ENCODE assay signal across 8 cellular contexts in the genomic region with DNA sequence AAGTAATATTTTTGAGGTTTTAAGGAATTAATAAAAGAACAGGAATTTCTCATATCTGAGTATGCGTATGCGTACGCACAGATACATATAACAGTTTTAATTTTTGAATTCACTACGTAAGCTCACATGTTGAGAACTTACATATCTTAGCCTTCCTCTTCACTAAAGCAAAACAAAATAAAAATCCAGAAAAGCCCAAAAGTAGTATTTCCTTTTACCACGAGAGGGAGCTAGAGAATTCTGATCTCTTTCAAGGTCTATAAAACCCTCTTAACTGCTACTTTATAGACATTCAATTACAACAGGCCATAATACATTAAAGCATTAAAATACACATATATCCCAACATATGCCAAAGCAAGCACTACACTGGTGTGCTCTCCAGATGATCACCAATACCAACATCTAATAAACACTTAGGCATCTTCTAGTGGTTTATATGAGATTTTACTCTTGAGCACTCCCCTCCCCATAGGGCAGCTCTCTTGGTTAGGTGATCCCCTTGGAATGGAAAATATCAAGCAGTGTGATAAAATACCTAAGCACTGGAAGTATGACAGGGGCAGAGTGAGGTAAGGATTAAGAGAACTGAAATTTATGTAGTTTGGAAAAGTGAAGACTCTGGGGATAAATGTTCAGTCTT.
DNase-seq lines count a peak whose midpoint lies in the region; ATAC-seq and TF ChIP-seq lines count a peak whose summit lies in the region.

No MANE protein-coding gene starts in this region.

- no peaks in the 10 kb centered on the region for H3K9me3 Mint-ChIP-seq in T-helper 2 cell treated with Interferon-gamma antibody and Interleukin-4, amounts not matched to agents 5 μg/mL and 100 μg/mL, for 36 hours
- no peaks in the 10 kb centered on the region for H3K9me3 Mint-ChIP-seq in stimulated activated memory B cell treated with anti-CD40 and anti-IgM and Interleukin-4, amounts not matched to agents 10 μg/mL and 1 μg/mL and 100 μg/mL, for 72 hours

- no peaks in the 10 kb centered on the region for H3K27me3 ChIP-seq in HCT116 (ENCODE audit: insufficient read depth, low read length)
- peaks cover 61% of the 10 kb centered on the region for H3K27me3 ChIP-seq in brain microvascular endothelial cell (replicated peaks)
- peaks cover 5 to 11% of the 10 kb centered on the region in 2 donors for H3K27me3 ChIP-seq in right lobe of liver
- H3K27me3 ChIP-seq in aorta (ENCODE audit: control insufficient read depth in 1 of 2, insufficient read depth in 2 of 2, low read length in 1 of 2) = no peaks in the 10 kb centered on the region

- POLR2A ChIA-PET in HCT116 (lab: Charles Lee) = interaction anchor here (0.9 kb wide), 1 partner anchor 70 kb away, joined by 3 read pairs; no protein-coding TSS in a partner anchor

- peaks cover 26% of the 10 kb centered on the region for H3K4me1 Mint-ChIP-seq in T-helper 2 cell treated with Interferon-gamma antibody and Interleukin-4, amounts not matched to agents 5 μg/mL and 100 μg/mL, for 36 hours (ENCODE audit: low read depth)
- no peaks in the 10 kb centered on the region for H3K4me1 Mint-ChIP-seq in stimulated activated memory B cell treated with anti-CD40 and anti-IgM and Interleukin-4, amounts not matched to agents 10 μg/mL and 1 μg/mL and 100 μg/mL, for 72 hours

- 5% methylated on average over 5 of the region's 5 CpGs for WGBS in right lobe of liver (ENCODE audit: insufficient coverage, low coverage, low lambda C conversion rate, missing lambda C conversion rate)
- WGBS in aorta, 2 donors = 3% methylated on average over 5 of the region's 5 CpGs

- H3K9me3 ChIP-seq in HCT116 (ENCODE audit: control insufficient read depth in 1 of 2, insufficient read depth in 1 of 2, low read depth in 1 of 2, low read length in 2 of 2) = no peaks in the 10 kb centered on the region
- no peaks in the 10 kb centered on the region for H3K9me3 ChIP-seq in right lobe of liver
- no peaks in the 10 kb centered on the region for H3K9me3 ChIP-seq in aorta (ENCODE audit: control insufficient read depth, low read length)

- no peak overlapping the region for H3K9ac ChIP-seq in HCT116 (ENCODE audit: low read length)

- TF ChIP-seq RAD21 in HCT116 (IDR thresholded peaks at IDR 0.05; ENCODE audit: low read depth) = peak; percentile 85

- peaks cover 14% of the 10 kb centered on the region for H3K36me3 Mint-ChIP-seq in T-helper 2 cell treated with Interferon-gamma antibody and Interleukin-4, amounts not matched to agents 5 μg/mL and 100 μg/mL, for 36 hours (ENCODE audit: low read depth)
- H3K36me3 Mint-ChIP-seq in stimulated activated memory B cell treated with anti-CD40 and anti-IgM and Interleukin-4, amounts not matched to agents 10 μg/mL and 1 μg/mL and 100 μg/mL, for 72 hours = no peaks in the 10 kb centered on the region

- RAD21 ChIA-PET in HCT116 (lab: Charles Lee; ENCODE audit: low non-redundant PET in 1 of 2, low total read pairs in 2 of 2, uncharacterized antibody in 2 of 2, unreplicated experiment in 2 of 2) = interaction anchor here (0.8 to 2.0 kb wide), 5 partner anchors 120 to 283 kb away, joined by 3 to 8 read pairs (median 5); no protein-coding TSS in a partner anchor

- H3K4me3 Mint-ChIP-seq in T-helper 2 cell treated with Interferon-gamma antibody and Interleukin-4, amounts not matched to agents 5 μg/mL and 100 μg/mL, for 36 hours = no peak overlapping the region
- no peak overlapping the region for H3K4me3 Mint-ChIP-seq in stimulated activated memory B cell treated with anti-CD40 and anti-IgM and Interleukin-4, amounts not matched to agents 10 μg/mL and 1 μg/mL and 100 μg/mL, for 72 hours

- H3K27ac ChIP-seq in HCT116 (ENCODE audit: low read depth, low read length) (no peak overlapping the region), brain microvascular endothelial cell (no peak overlapping the region), right lobe of liver (no peak overlapping the region), aorta (ENCODE audit: low read depth in 1 of 2, low read length in 2 of 2) (no peak overlapping the region)

- H2AFZ ChIP-seq in HCT116 (ENCODE audit: low read depth, low read length, poor library complexity, severe bottlenecking) = peak overlapping the region; percentile 67

- H3K4me1 ChIP-seq in HCT116 (ENCODE audit: control insufficient read depth in 1 of 2, insufficient read depth in 2 of 2, low read length in 2 of 2) = peaks cover 0 to 9% of the 10 kb centered on the region in 2 experiments; a peak in 2 of 4 replicates
- H3K4me1 ChIP-seq in right lobe of liver = no peaks in the 10 kb centered on the region
- no peaks in the 10 kb centered on the region for H3K4me1 ChIP-seq in aorta (ENCODE audit: control insufficient read depth in 1 of 2, insufficient read depth in 2 of 2, low read length in 2 of 2)

- H4K20me1 ChIP-seq in HCT116 (ENCODE audit: insufficient read depth) = no peaks in the 10 kb centered on the region

- CTCF ChIA-PET in HCT116 (lab: Charles Lee) = interaction anchor here (0.6 to 4.8 kb wide), 50 partner anchors 10 to 389 kb away, joined by 3 to 70 read pairs (median 4); a partner anchor contains a TSS

- intact Hi-C loops in HCT116 (cut with micrococcal nuclease) = loop anchor here (1.0 to 10.0 kb wide), 3 partner anchors 121 to 311 kb away; no protein-coding TSS in a partner anchor
- intact Hi-C loops in right lobe of liver (cut with DNase I) = no loop called here
- intact Hi-C loops in aorta (cut with DNase I) = loop anchor here (5.0 kb wide), 2 partner anchors 261 to 281 kb away; a partner anchor contains a TSS

- H3K36me3 ChIP-seq in HCT116 (ENCODE audit: control insufficient read depth in 1 of 2, insufficient read depth in 2 of 2, low read length in 2 of 2) (no peaks in the 10 kb centered on the region), brain microvascular endothelial cell (replicated peaks) (no peaks in the 10 kb centered on the region), right lobe of liver (no peaks in the 10 kb centered on the region), aorta (ENCODE audit: control insufficient read depth in 1 of 2, insufficient read depth in 2 of 2, low read length in 1 of 2) (no peaks in the 10 kb centered on the region)

- DNase-seq in CD1c-positive myeloid dendritic cell (ENCODE audit: extremely low spot score) = peak; percentile 78
- DNase-seq in HCT116 (ENCODE audit: low read depth, low spot score) = peak; percentile 78
- DNase-seq in NCI-H748 (lab: John Stamatoyannopoulos, UW; ENCODE audit: unreplicated experiment) = peak; percentile 42
- DNase-seq in brain microvascular endothelial cell = no peak
- DNase-seq in right lobe of liver = no peak
- DNase-seq in T-helper 2 cell treated with Interferon-gamma antibody and Interleukin-4, amounts not matched to agents 5 μg/mL and 100 μg/mL, for 36 hours (ENCODE audit: low spot score) = no peak
- no peak for DNase-seq in aorta

- H3K79me2 ChIP-seq in HCT116 (ENCODE audit: insufficient read depth, low read length) = no peaks in the 10 kb centered on the region

- H3K27ac Mint-ChIP-seq in T-helper 2 cell treated with Interferon-gamma antibody and Interleukin-4, amounts not matched to agents 5 μg/mL and 100 μg/mL, for 36 hours = no peak overlapping the region
- no peak overlapping the region for H3K27ac Mint-ChIP-seq in stimulated activated memory B cell treated with anti-CD40 and anti-IgM and Interleukin-4, amounts not matched to agents 10 μg/mL and 1 μg/mL and 100 μg/mL, for 72 hours

- ATAC-seq in HCT116 (peak; percentile 85), right lobe of liver (peak; percentile 46 to 70 (median 58)), aorta (ENCODE audit: low FRiP score) (no peak)
- ATAC-seq in stimulated activated memory B cell treated with anti-CD40 and anti-IgM and Interleukin-4, amounts not matched to agents 10 μg/mL and 1 μg/mL and 100 μg/mL, for 72 hours = no peak

- H3K27me3 Mint-ChIP-seq in T-helper 2 cell treated with Interferon-gamma antibody and Interleukin-4, amounts not matched to agents 5 μg/mL and 100 μg/mL, for 36 hours (ENCODE audit: low read depth) = no peaks in the 10 kb centered on the region
- peaks cover 17% of the 10 kb centered on the region for H3K27me3 Mint-ChIP-seq in stimulated activated memory B cell treated with anti-CD40 and anti-IgM and Interleukin-4, amounts not matched to agents 10 μg/mL and 1 μg/mL and 100 μg/mL, for 72 hours

- in situ Hi-C loops in brain microvascular endothelial cell (cut with HindIII; ENCODE audit: low pct_ligation_motif_present, low sequenced_read_pairs) = no loop called here

- H3K4me2 ChIP-seq in HCT116 (ENCODE audit: low read length) = peak overlapping the region; percentile 21

- BruUV-seq in HCT116 (replicated peaks; lab: Mats Ljungman, UMichigan) = no TSS peak

- TF ChIP-seq CTCF in HCT116 (IDR thresholded peaks at IDR 0.05 in 2 of 3, conservative IDR thresholded peaks at IDR 0.05 in 1 of 3; ENCODE audit: borderline replicate concordance in 1 of 3, insufficient read depth in 1 of 3, low read depth in 2 of 3, low read length in 2 of 3) (peak; percentile 64 to 93 (median 92)), brain microvascular endothelial cell (IDR thresholded peaks at IDR 0.05; ENCODE audit: low read depth, low read length, missing control alignments) (peak; percentile 32), right lobe of liver (IDR thresholded peaks at IDR 0.05) (peak; percentile 65 to 81 (median 74))

- TF ChIP-seq POLR2A in HCT116 (IDR thresholded peaks at IDR 0.05; ENCODE audit: borderline replicate concordance, extremely low read depth, insufficient read depth, insufficient read length) (no peak), right lobe of liver (IDR thresholded peaks at IDR 0.05) (no peak)

- H3K4me3 ChIP-seq in HCT116 (replicated peaks in 1 of 2; ENCODE audit: low read depth in 1 of 2, low read length in 2 of 2) = no peak overlapping the region
- no peak overlapping the region for H3K4me3 ChIP-seq in brain microvascular endothelial cell (ENCODE audit: low read depth, low read length)
- no peak overlapping the region for H3K4me3 ChIP-seq in right lobe of liver
- H3K4me3 ChIP-seq in aorta (ENCODE audit: low read length in 2 of 2) = no peak overlapping the region

- no peaks in the 10 kb centered on the region for H3K9me2 ChIP-seq in HCT116 (ENCODE audit: insufficient read depth)

TF ChIP-seq in HCT116, 20 proteins besides CTCF, POLR2A, EP300 and RAD21:
- no peak for TF ChIP-seq YY1 (IDR thresholded peaks at IDR 0.05; ENCODE audit: extremely low read depth, insufficient replicate concordance, low read depth, low read length)
- TF ChIP-seq EGR1 (IDR thresholded peaks at IDR 0.05; ENCODE audit: low read depth) = no peak
- TF ChIP-seq TCF7L2 (IDR thresholded peaks at IDR 0.05; ENCODE audit: borderline replicate concordance, extremely low read depth, insufficient read depth, insufficient read length) = no peak
- no peak for TF ChIP-seq SIN3A (IDR thresholded peaks at IDR 0.05; ENCODE audit: low read depth)
- no peak for TF ChIP-seq EZH2 (IDR thresholded peaks at IDR 0.05)
- no peak for TF ChIP-seq SP1 (IDR thresholded peaks at IDR 0.05; ENCODE audit: low read depth)
- TF ChIP-seq SRF (IDR thresholded peaks at IDR 0.05; ENCODE audit: low read depth) = peak; percentile 27; the same call in 1 of the 2 replicates
- no peak for TF ChIP-seq CEBPB (IDR thresholded peaks at IDR 0.05; ENCODE audit: low read depth)
- TF ChIP-seq ZFX (IDR thresholded peaks at IDR 0.05) = no peak
- no peak for TF ChIP-seq POLR2AphosphoS5 (IDR thresholded peaks at IDR 0.05; ENCODE audit: low read depth, low read length)
- peak; percentile 4; the same call in 1 of the 2 replicates for TF ChIP-seq CBX3 (IDR thresholded peaks at IDR 0.05; ENCODE audit: low read depth)

Comparison
In these comparisons a context has a peak if more than half of its experiments do, and no peak if none do; other contexts are left out.
1. DNase-seq: peak in CD1c-positive myeloid dendritic cell (single experiment), HCT116 (single experiment) and NCI-H748 (single experiment); none in brain microvascular endothelial cell (single experiment), right lobe of liver (0 of 3), T-helper 2 cell treated with Interferon-gamma antibody and Interleukin-4, amounts not matched to agents 5 μg/mL and 100 μg/mL, for 36 hours (single experiment) and aorta (0 of 2).
2. ATAC-seq: peak in HCT116 (single experiment) and right lobe of liver (4 of 4); none in aorta (single experiment) and stimulated activated memory B cell treated with anti-CD40 and anti-IgM and Interleukin-4, amounts not matched to agents 10 μg/mL and 1 μg/mL and 100 μg/mL, for 72 hours (single experiment).
3. CTCF ChIP-seq: peak in every context shown above with its lines; median percentile 92 in HCT116; 74 in right lobe of liver; 32 in brain microvascular endothelial cell.
4. intact Hi-C loops: an anchor here in HCT116 (1.0 to 10.0 kb wide) and aorta (5.0 kb wide); none called in right lobe of liver.